1 cellular context compared by ENCODE assay signal in the genomic region with DNA sequence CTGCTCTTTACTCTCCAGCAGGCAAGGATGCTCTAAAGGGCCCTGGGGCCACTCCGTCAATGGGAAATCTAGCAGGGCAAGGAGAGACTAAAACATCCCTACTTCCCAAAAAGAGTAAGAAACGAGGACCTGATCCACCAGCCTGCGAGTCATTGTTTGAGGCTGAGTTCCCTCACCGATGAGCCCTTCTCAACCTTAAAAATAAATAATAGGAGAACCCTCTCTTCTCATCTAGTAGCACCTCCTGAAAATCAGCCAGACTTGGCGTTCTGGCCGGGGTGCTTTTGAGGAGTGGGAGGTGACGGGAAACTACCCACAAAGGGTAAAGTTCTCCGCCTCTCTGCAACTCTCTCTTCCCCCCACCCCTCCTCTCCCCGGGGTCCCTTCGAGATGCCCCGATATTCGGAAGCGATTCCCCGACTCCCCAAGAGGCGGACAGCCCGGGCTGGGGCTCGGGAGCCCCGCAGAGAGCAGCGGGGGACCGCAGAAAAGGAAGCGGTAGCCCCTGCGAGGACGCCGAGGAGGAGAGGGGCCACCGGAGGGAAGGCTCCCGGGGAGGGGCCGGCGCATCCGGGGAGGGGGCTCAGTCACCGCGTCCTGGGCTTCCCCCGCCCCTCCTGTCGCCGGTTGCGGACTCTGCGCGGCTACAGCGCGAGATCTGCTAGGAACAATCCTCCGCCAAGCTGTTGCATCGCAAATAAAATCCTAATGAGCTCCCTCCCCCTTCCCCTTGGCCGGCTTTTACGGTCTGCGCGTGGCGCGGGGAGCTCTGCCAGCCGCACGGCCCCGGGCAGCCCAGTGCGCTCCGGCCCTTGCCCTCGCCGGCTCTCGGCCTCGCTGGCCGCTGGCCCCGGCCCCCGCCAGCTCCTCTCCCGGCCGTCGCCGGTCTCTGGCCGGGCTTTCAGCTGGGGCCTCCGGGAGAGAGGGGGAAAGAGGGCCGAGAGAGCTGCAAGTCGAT.
TF ChIP-seq lines count a peak whose summit lies in the region.

No MANE protein-coding gene starts in this region.

TF ChIP-seq in HepG2, 621 proteins besides CTCF, POLR2A, EP300 and RAD21:
- TF ChIP-seq EZH2 (conservative IDR thresholded peaks at IDR 0.05; ENCODE audit: low read depth, low read length) (peak; percentile 52; the same call in 1 of the 2 replicates), SMARCC2 (IDR thresholded peaks at IDR 0.05) (no peak), ZBTB37 (CRISPR knock-in tag; IDR thresholded peaks at IDR 0.05) (no peak), MTA1 (CRISPR knock-in tag; IDR thresholded peaks at IDR 0.05; ENCODE audit: borderline replicate concordance) (no peak), NONO (IDR thresholded peaks at IDR 0.05) (no peak), NONO (CRISPR knock-in tag; conservative IDR thresholded peaks at IDR 0.05) (no peak), ZNF737 (CRISPR knock-in tag; IDR thresholded peaks at IDR 0.05; ENCODE audit: borderline replicate concordance) (no peak)
- TF ChIP-seq, protein P1, sequence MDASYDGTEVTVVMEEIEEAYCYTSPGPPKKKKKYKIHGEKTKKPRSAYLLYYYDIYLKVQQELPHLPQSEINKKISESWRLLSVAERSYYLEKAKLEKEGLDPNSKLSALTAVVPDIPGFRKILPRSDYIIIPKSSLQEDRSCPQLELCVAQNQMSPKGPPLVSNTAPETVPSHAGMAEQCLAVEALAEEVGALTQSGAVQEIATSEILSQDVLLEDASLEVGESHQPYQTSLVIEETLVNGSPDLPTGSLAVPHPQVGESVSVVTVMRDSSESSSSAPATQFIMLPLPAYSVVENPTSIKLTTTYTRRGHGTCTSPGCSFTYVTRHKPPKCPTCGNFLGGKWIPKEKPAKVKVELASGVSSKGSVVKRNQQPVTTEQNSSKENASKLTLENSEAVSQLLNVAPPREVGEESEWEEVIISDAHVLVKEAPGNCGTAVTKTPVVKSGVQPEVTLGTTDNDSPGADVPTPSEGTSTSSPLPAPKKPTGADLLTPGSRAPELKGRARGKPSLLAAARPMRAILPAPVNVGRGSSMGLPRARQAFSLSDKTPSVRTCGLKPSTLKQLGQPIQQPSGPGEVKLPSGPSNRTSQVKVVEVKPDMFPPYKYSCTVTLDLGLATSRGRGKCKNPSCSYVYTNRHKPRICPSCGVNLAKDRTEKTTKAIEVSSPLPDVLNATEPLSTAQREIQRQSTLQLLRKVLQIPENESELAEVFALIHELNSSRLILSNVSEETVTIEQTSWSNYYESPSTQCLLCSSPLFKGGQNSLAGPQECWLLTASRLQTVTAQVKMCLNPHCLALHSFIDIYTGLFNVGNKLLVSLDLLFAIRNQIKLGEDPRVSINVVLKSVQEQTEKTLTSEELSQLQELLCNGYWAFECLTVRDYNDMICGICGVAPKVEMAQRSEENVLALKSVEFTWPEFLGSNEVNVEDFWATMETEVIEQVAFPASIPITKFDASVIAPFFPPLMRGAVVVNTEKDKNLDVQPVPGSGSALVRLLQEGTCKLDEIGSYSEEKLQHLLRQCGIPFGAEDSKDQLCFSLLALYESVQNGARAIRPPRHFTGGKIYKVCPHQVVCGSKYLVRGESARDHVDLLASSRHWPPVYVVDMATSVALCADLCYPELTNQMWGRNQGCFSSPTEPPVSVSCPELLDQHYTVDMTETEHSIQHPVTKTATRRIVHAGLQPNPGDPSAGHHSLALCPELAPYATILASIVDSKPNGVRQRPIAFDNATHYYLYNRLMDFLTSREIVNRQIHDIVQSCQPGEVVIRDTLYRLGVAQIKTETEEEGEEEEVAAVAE (CRISPR knock-in tag; IDR thresholded peaks at IDR 0.05; ENCODE audit: borderline replicate concordance) = no peak
